In genomic region chr1:85801520-85801919, GRCh38 we compare ENCODE assay signal across 25 cellular contexts.
DNase-seq lines count a peak whose midpoint lies in the region; ATAC-seq, FAIRE-seq and TF ChIP-seq lines count a peak whose summit lies in the region.
"Had no signal": no experiment of that assay in that cellular context is flagged by ENCODE, and none has a peak within 500 bp of the region (broad histone marks: within the 10 kb centered on the region; RNA-seq: fewer than 3 reads in every experiment).

No MANE protein-coding gene starts in this region.

- no peak overlapping the region for H3K4me3 ChIP-seq in A549
- H3K4me3 ChIP-seq in brain microvascular endothelial cell (ENCODE audit: low read depth, low read length) = no peak overlapping the region
- H3K4me3 ChIP-seq: BLaER1, right atrium auricular region, stomach, transverse colon had no signal

- H3K4me1 ChIP-seq in A549 = no peaks in the 10 kb centered on the region
- H3K4me1 ChIP-seq in foreskin keratinocyte = peaks cover 3% of the 10 kb centered on the region
- H3K4me1 ChIP-seq: BLaER1, Caco-2, right atrium auricular region, stomach, transverse colon had no signal

- H3K27me3 ChIP-seq in brain microvascular endothelial cell (replicated peaks) (no peaks in the 10 kb centered on the region), foreskin keratinocyte (peaks cover 5% of the 10 kb centered on the region)
- H3K27me3 ChIP-seq: BLaER1, right atrium auricular region, stomach, transverse colon had no signal

- POLR2A ChIA-PET in A549 (lab: Yijun Ruan, JAX) = no interaction called here

- FAIRE-seq in A549 (lab: Jason Lieb, UNC) = no peak

- H3K4me2 ChIP-seq in A549 = peak overlapping the region; percentile 26; the same call in 1 of the 3 replicates
- H3K4me2 ChIP-seq: BLaER1 had no signal

- WGBS in A549 (ENCODE audit: missing lambda C conversion rate) = 64% methylated on average over 1 of the region's 1 CpG

- DNase-seq in A549 (ENCODE audit: low read depth in 1 of 2, low spot score in 1 of 2) (peak in 1 of 2 experiments; percentile 4), HCEC 1CT (peak; percentile 77), brain microvascular endothelial cell (peak; percentile 13), foreskin keratinocyte (peak; percentile 17 to 53), ureter (ENCODE audit: low spot score) (no peak), posterior cingulate gyrus (no peak), medulla oblongata (ENCODE audit: extremely low spot score) (no peak)
- DNase-seq: activated CD4-positive, alpha-beta T cell treated with anti-CD3 and anti-CD28 coated beads for 1 hour; activated CD8-positive, alpha-beta T cell treated with anti-CD3 and anti-CD28 coated beads, Interleukin-2, amount 10 ng/mL, durations not matched to agents 7 days and 5 days; activated T-cell treated with anti-CD3 and anti-CD28 coated beads, Interleukin-2, amount 50 U/mL, for 24 hours; Caco-2; dermis blood vessel endothelial cell; left cardiac atrium; mesenchymal stem cell; naive B cell; NCI-H2081 treated with DMSO at 0.1 percent for 48 hours; NCI-H446; occipital lobe; OCI-M1; SIG-M5; stomach; transverse colon had no signal

- no peaks in the 10 kb centered on the region for H3K36me3 ChIP-seq in brain microvascular endothelial cell (replicated peaks)
- H3K36me3 ChIP-seq: BLaER1, right atrium auricular region, stomach, transverse colon had no signal

- TF ChIP-seq RAD21 in A549 (conservative IDR thresholded peaks at IDR 0.05 in 1 of 2, IDR thresholded peaks at IDR 0.05 in 1 of 2) = no peak

- CTCF ChIA-PET in A549 (lab: Yijun Ruan, JAX) = no interaction called here

- in situ Hi-C loops in brain microvascular endothelial cell (cut with HindIII; ENCODE audit: low pct_ligation_motif_present, low sequenced_read_pairs) = no loop called here

- no peak for TF ChIP-seq POLR2A in A549 (IDR thresholded peaks at IDR 0.05; ENCODE audit: low read length)

- H3K27ac ChIP-seq in A549 (no peak overlapping the region), brain microvascular endothelial cell (no peak overlapping the region), foreskin keratinocyte (no peak overlapping the region)
- H3K27ac ChIP-seq: BLaER1, right atrium auricular region, stomach, transverse colon had no signal

- intact Hi-C loops in posterior cingulate gyrus (cut with DNase I) = no loop called here

- TF ChIP-seq CTCF in A549 (IDR thresholded peaks at IDR 0.05) (no peak), brain microvascular endothelial cell (IDR thresholded peaks at IDR 0.05; ENCODE audit: low read depth, low read length, missing control alignments) (no peak), foreskin keratinocyte (conservative IDR thresholded peaks at IDR 0.05) (no peak)

- no peaks in the 10 kb centered on the region for H3K9me3 ChIP-seq in A549
- H3K9me3 ChIP-seq: BLaER1, Caco-2, right atrium auricular region, stomach, transverse colon had no signal

- ATAC-seq in A549 (no peak), foreskin keratinocyte (peak; percentile 60), GM21723 (IDR thresholded peaks at IDR 0.05; ENCODE audit: unreplicated experiment) (no peak)
- ATAC-seq: activated CD8-positive, alpha-beta T cell treated with anti-CD3 and anti-CD28 coated beads, Interleukin-2, amount 10 ng/mL, durations not matched to agents 7 days and 5 days; left cardiac atrium had no signal

- no peak for TF ChIP-seq EP300 in A549 (IDR thresholded peaks at IDR 0.05)

TF ChIP-seq in A549, 52 proteins besides CTCF, POLR2A, EP300 and RAD21:
- TF ChIP-seq FOSL2 (IDR thresholded peaks at IDR 0.05) = no peak
- TF ChIP-seq FOSL2 (CRISPR knock-in tag; IDR thresholded peaks at IDR 0.05) = peak; percentile 34; the same call in 1 of the 2 replicates
- TF ChIP-seq CHD2 (IDR thresholded peaks at IDR 0.05; ENCODE audit: low read length, partially characterized antibody) = no peak

Comparison
In these comparisons a context has a peak if more than half of its experiments do, and no peak if none do; other contexts are left out.
1. DNase-seq: peak in HCEC 1CT (single experiment), brain microvascular endothelial cell (single experiment) and foreskin keratinocyte (2 of 2); none in ureter (single experiment), posterior cingulate gyrus (0 of 10) and medulla oblongata (single experiment).